ENCODE assay signal across 14 cellular contexts in genomic region chr6:169520104-169520503, GRCh38.
DNase-seq lines count a peak whose midpoint lies in the region; ATAC-seq and TF ChIP-seq lines count a peak whose summit lies in the region.
"Had no signal": no experiment of that assay in that cellular context is flagged by ENCODE, and none has a peak within 500 bp of the region (broad histone marks: within the 10 kb centered on the region; RNA-seq: fewer than 3 reads in every experiment).

No MANE protein-coding gene starts in this region.

- H3K4me3 ChIP-seq in endodermal cell (ENCODE audit: low read length) = peak overlapping the region; percentile 59

- H3K27ac ChIP-seq in endodermal cell (ENCODE audit: low read depth, low read length) = no peak overlapping the region

- no peaks in the 10 kb centered on the region for H3K4me1 ChIP-seq in endodermal cell (ENCODE audit: control insufficient read depth, insufficient read depth, low read length)

- ATAC-seq in GM18909 (IDR thresholded peaks at IDR 0.05; ENCODE audit: poor library complexity, unreplicated experiment) = no peak
- ATAC-seq: activated T-cell treated with anti-CD3 and anti-CD28 coated beads, Interleukin-2, amount 50 U/mL, for 72 hours; naive thymus-derived CD8-positive, alpha-beta T cell had no signal

- H3K27me3 ChIP-seq in endodermal cell (ENCODE audit: control insufficient read depth, insufficient read depth, low read length, poor library complexity, severe bottlenecking) = no peaks in the 10 kb centered on the region

- H3K4me3 Mint-ChIP-seq in endodermal cell = no peak overlapping the region
- H3K4me3 Mint-ChIP-seq in progenitor cell of endocrine pancreas (ENCODE audit: low read depth) = no peak overlapping the region
- H3K4me3 Mint-ChIP-seq: activated T-cell treated with anti-CD3 and anti-CD28 coated beads, Interleukin-2, amount 50 U/mL, for 72 hours; naive thymus-derived CD8-positive, alpha-beta T cell; stimulated activated naive CD8-positive, alpha-beta T cell treated with anti-CD3 and anti-CD28 coated beads, Interleukin-15, Interleukin-2, amounts not matched to agents 100 ng/mL and 50 ng/mL, for 24 hours had no signal

- H3K36me3 Mint-ChIP-seq in endodermal cell (ENCODE audit: low read depth) (peaks cover 24% of the 10 kb centered on the region), progenitor cell of endocrine pancreas (ENCODE audit: insufficient read depth) (peaks cover 14% of the 10 kb centered on the region)

- no peak overlapping the region for H3K9ac ChIP-seq in endodermal cell (ENCODE audit: extremely low read depth, low read length, poor library complexity, severe bottlenecking)

- H3K9me3 ChIP-seq in endodermal cell (ENCODE audit: control insufficient read depth, low read length) = peaks cover 54% of the 10 kb centered on the region

- DNase-seq in GM03348 (ENCODE audit: low spot score) (peak; percentile 54), OCI-M1 (lab: John Stamatoyannopoulos, UW) (peak; percentile 1), endodermal cell (no peak), progenitor cell of endocrine pancreas (ENCODE audit: low spot score, unreplicated experiment) (no peak), NCI-H446 (lab: John Stamatoyannopoulos, UW) (no peak)
- DNase-seq in activated CD4-positive, alpha-beta T cell treated with anti-CD3 and anti-CD28 coated beads for 1 hour = no peak
- DNase-seq: activated T-cell treated with anti-CD3 and anti-CD28 coated beads, Interleukin-2, amount 50 U/mL, for 72 hours; cortex of kidney; HCEC 1CT; naive thymus-derived CD8-positive, alpha-beta T cell; NCI-H1092; stimulated activated CD4-positive, alpha-beta T cell treated with anti-CD3 and anti-CD28 coated beads, Interleukin-2, amount 100 ng/mL, for 24 hours had no signal

- no peak overlapping the region for H3K27ac Mint-ChIP-seq in endodermal cell
- no peak overlapping the region for H3K27ac Mint-ChIP-seq in progenitor cell of endocrine pancreas
- H3K27ac Mint-ChIP-seq: activated T-cell treated with anti-CD3 and anti-CD28 coated beads, Interleukin-2, amount 50 U/mL, for 72 hours; stimulated activated naive CD8-positive, alpha-beta T cell treated with anti-CD3 and anti-CD28 coated beads, Interleukin-15, Interleukin-2, amounts not matched to agents 100 ng/mL and 50 ng/mL, for 24 hours had no signal

- 100% methylated on average over 2 of the region's 2 CpGs; no CpG with 5 or more reads in 1 of the 2 experiments for WGBS in endodermal cell (ENCODE audit: insufficient coverage in 1 of 2, insufficient read length in 1 of 2), 2 experiments

- no peaks in the 10 kb centered on the region for H3K27me3 Mint-ChIP-seq in endodermal cell (ENCODE audit: insufficient read depth)
- no peaks in the 10 kb centered on the region for H3K27me3 Mint-ChIP-seq in progenitor cell of endocrine pancreas
- H3K27me3 Mint-ChIP-seq: naive thymus-derived CD8-positive, alpha-beta T cell; stimulated activated naive CD8-positive, alpha-beta T cell treated with anti-CD3 and anti-CD28 coated beads, Interleukin-15, Interleukin-2, amounts not matched to agents 100 ng/mL and 50 ng/mL, for 24 hours had no signal

- H3K36me3 ChIP-seq in endodermal cell (ENCODE audit: control insufficient read depth, insufficient read depth, low read length) = peaks cover 12% of the 10 kb centered on the region

- H3K9me3 Mint-ChIP-seq in endodermal cell (peaks cover 41% of the 10 kb centered on the region), progenitor cell of endocrine pancreas (ENCODE audit: low read depth) (peaks cover 37% of the 10 kb centered on the region)

- H3K4me1 Mint-ChIP-seq in endodermal cell (no peaks in the 10 kb centered on the region), progenitor cell of endocrine pancreas (ENCODE audit: low read depth) (no peaks in the 10 kb centered on the region)
- H3K4me1 Mint-ChIP-seq: naive thymus-derived CD8-positive, alpha-beta T cell had no signal

- TF ChIP-seq CTCF in endodermal cell (conservative IDR thresholded peaks at IDR 0.05) (peak; percentile 45), progenitor cell of endocrine pancreas (IDR thresholded peaks at IDR 0.05; ENCODE audit: unreplicated experiment) (peak; percentile 18)

Comparison
In these comparisons a context has a peak if more than half of its experiments do, and no peak if none do; other contexts are left out.
1. DNase-seq: peak in GM03348 (single experiment) and OCI-M1 (single experiment); none in endodermal cell (single experiment), progenitor cell of endocrine pancreas (single experiment), activated CD4-positive, alpha-beta T cell treated with anti-CD3 and anti-CD28 coated beads for 1 hour (single experiment) and NCI-H446 (0 of 2).